ENCODE assay signal across 19 cellular contexts in genomic region chr5:43420241-43420640, GRCh38.
"Had no signal": no experiment of that assay in that cellular context is flagged by ENCODE, and none has a peak within 500 bp of the region (broad histone marks: within the 10 kb centered on the region; RNA-seq: fewer than 3 reads in every experiment).

No MANE protein-coding gene starts in this region.

- H3K4me1 ChIP-seq: parathyroid adenoma, spleen had no signal

- H3K79me2 ChIP-seq: parathyroid adenoma had no signal

- H3K27me3 ChIP-seq: brain microvascular endothelial cell, esophagus squamous epithelium, neutrophil, sigmoid colon, spleen had no signal

- H3K27me3 Mint-ChIP-seq: activated B cell treated with CpG ODN at 0.5 μM for 24 hours; activated CD8-positive, alpha-beta T cell treated with anti-CD3 and anti-CD28 coated beads for 36 hours; activated T-cell treated with anti-CD3 and anti-CD28 coated beads, Interleukin-2, amount 50 U/mL, for 24 hours; dendritic cell treated with granulocyte-macrophage colony-stimulating factor and Interleukin-4, amounts not matched to agents 40 ng/mL and 50 ng/mL, for 4 days; stimulated activated naive B cell treated with anti-CD40 and anti-IgM and Interleukin-4, amounts not matched to agents 10 μg/mL and 1 μg/mL and 100 μg/mL, for 72 hours had no signal

- H3K27ac ChIP-seq: brain microvascular endothelial cell, esophagus squamous epithelium, neutrophil, parathyroid adenoma, sigmoid colon, spleen had no signal

- H3K9me3 ChIP-seq: esophagus squamous epithelium, neutrophil, sigmoid colon, spleen had no signal

- H3K36me3 Mint-ChIP-seq: activated naive CD8-positive, alpha-beta T cell treated with anti-CD3 and anti-CD28 coated beads, Interleukin-2, amount 10 ng/mL, durations not matched to agents 7 days and 5 days; naive B cell; stimulated activated naive B cell treated with anti-CD40 and anti-IgM and Interleukin-4, amounts not matched to agents 10 μg/mL and 1 μg/mL and 100 μg/mL, for 72 hours had no signal

- H3K36me3 ChIP-seq: brain microvascular endothelial cell, esophagus squamous epithelium, neutrophil, sigmoid colon, spleen had no signal

- H3K9ac ChIP-seq: parathyroid adenoma had no signal

- ATAC-seq: activated CD8-positive, alpha-beta T cell treated with anti-CD3 and anti-CD28 coated beads for 36 hours; left lobe of liver; stimulated activated naive B cell treated with anti-CD40 and anti-IgM and Interleukin-4, amounts not matched to agents 10 μg/mL and 1 μg/mL and 100 μg/mL, for 72 hours had no signal

- H2AFZ ChIP-seq: parathyroid adenoma had no signal

- H3K4me1 Mint-ChIP-seq: activated B cell treated with CpG ODN at 0.5 μM for 24 hours; stimulated activated naive B cell treated with anti-CD40 and anti-IgM and Interleukin-4, amounts not matched to agents 10 μg/mL and 1 μg/mL and 100 μg/mL, for 72 hours had no signal

- DNase-seq: activated B cell treated with CpG ODN at 0.5 μM for 24 hours; activated CD4-positive, alpha-beta T cell treated with anti-CD3 and anti-CD28 coated beads for 48 hours; activated CD8-positive, alpha-beta T cell treated with anti-CD3 and anti-CD28 coated beads for 36 hours; activated naive CD4-positive, alpha-beta T cell treated with Interleukin-2 at 50 U/mL for 16 hours; activated naive CD8-positive, alpha-beta T cell treated with anti-CD3 and anti-CD28 coated beads, Interleukin-2, amount 10 ng/mL, durations not matched to agents 7 days and 5 days; activated T-cell treated with anti-CD3 and anti-CD28 coated beads, Interleukin-2, amount 50 U/mL, for 24 hours; brain microvascular endothelial cell; effector CD8-positive, alpha-beta T cell; esophagus squamous epithelium; naive B cell; sigmoid colon; spleen; stimulated activated CD4-positive, alpha-beta T cell treated with anti-CD3 and anti-CD28 coated beads, Interleukin-4, amount 100 ng/mL, for 4 hours; stimulated activated naive B cell treated with anti-CD40 and anti-IgM and Interleukin-4, amounts not matched to agents 10 μg/mL and 1 μg/mL and 100 μg/mL, for 72 hours had no signal

- H3K9me3 Mint-ChIP-seq: activated B cell treated with CpG ODN at 0.5 μM for 24 hours; activated CD8-positive, alpha-beta T cell treated with anti-CD3 and anti-CD28 coated beads for 36 hours; activated naive CD8-positive, alpha-beta T cell treated with anti-CD3 and anti-CD28 coated beads, Interleukin-2, amount 10 ng/mL, durations not matched to agents 7 days and 5 days; activated T-cell treated with anti-CD3 and anti-CD28 coated beads, Interleukin-2, amount 50 U/mL, for 24 hours; activated T-helper 2 cell treated with anti-CD3 and anti-CD28 coated beads, Interferon-gamma antibody, Interleukin-2, Interleukin-4, amounts not matched to agents 10 μg/mL and 5 μg/mL and 100 μg/mL, durations not matched to agents 14 hours and 24 hours and 36 hours; dendritic cell treated with granulocyte-macrophage colony-stimulating factor and Interleukin-4, amounts not matched to agents 40 ng/mL and 50 ng/mL, for 4 days; naive B cell; stimulated activated naive B cell treated with anti-CD40 and anti-IgM and Interleukin-4, amounts not matched to agents 10 μg/mL and 1 μg/mL and 100 μg/mL, for 72 hours had no signal

- H3K4me3 ChIP-seq: esophagus squamous epithelium, sigmoid colon, spleen had no signal

- H3K27ac Mint-ChIP-seq: activated B cell treated with CpG ODN at 0.5 μM for 24 hours; activated CD8-positive, alpha-beta T cell treated with anti-CD3 and anti-CD28 coated beads for 36 hours; activated naive CD8-positive, alpha-beta T cell treated with anti-CD3 and anti-CD28 coated beads, Interleukin-2, amount 10 ng/mL, durations not matched to agents 7 days and 5 days; activated T-cell treated with anti-CD3 and anti-CD28 coated beads, Interleukin-2, amount 50 U/mL, for 24 hours; activated T-helper 2 cell treated with anti-CD3 and anti-CD28 coated beads, Interferon-gamma antibody, Interleukin-2, Interleukin-4, amounts not matched to agents 10 μg/mL and 5 μg/mL and 100 μg/mL, durations not matched to agents 14 hours and 24 hours and 36 hours; dendritic cell treated with granulocyte-macrophage colony-stimulating factor and Interleukin-4, amounts not matched to agents 40 ng/mL and 50 ng/mL, for 4 days; naive B cell; stimulated activated naive B cell treated with anti-CD40 and anti-IgM and Interleukin-4, amounts not matched to agents 10 μg/mL and 1 μg/mL and 100 μg/mL, for 72 hours had no signal

- H3K4me3 Mint-ChIP-seq: activated B cell treated with CpG ODN at 0.5 μM for 24 hours; activated CD8-positive, alpha-beta T cell treated with anti-CD3 and anti-CD28 coated beads for 36 hours; activated naive CD8-positive, alpha-beta T cell treated with anti-CD3 and anti-CD28 coated beads, Interleukin-2, amount 10 ng/mL, durations not matched to agents 7 days and 5 days; activated T-cell treated with anti-CD3 and anti-CD28 coated beads, Interleukin-2, amount 50 U/mL, for 24 hours; dendritic cell treated with granulocyte-macrophage colony-stimulating factor and Interleukin-4, amounts not matched to agents 40 ng/mL and 50 ng/mL, for 4 days; naive B cell; stimulated activated naive B cell treated with anti-CD40 and anti-IgM and Interleukin-4, amounts not matched to agents 10 μg/mL and 1 μg/mL and 100 μg/mL, for 72 hours had no signal
